16 cellular contexts compared by ENCODE assay signal in the genomic region with DNA sequence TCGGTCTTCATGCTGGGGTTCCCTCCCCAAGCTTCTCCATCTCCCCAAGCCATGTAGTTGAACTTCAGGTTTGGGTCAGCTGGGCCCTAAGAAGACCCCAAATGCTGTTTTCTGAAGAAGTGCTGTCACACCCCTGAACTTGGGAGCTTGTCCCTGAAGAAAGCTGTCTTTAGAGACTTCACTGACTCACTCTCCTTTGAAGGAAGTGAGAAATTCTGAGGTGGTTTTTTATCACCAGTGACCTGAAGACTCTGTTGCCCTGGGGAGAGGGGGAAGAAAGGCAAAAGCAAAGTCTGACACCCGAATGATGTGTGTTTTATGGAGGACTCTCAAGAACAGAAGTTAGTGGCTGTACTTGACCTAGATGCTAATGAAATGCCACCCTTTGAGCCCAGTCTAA.
DNase-seq lines count a peak whose midpoint lies in the region; ATAC-seq lines count a peak whose summit lies in the region.
"Had no signal": no experiment of that assay in that cellular context is flagged by ENCODE, and none has a peak within 500 bp of the region (broad histone marks: within the 10 kb centered on the region; RNA-seq: fewer than 3 reads in every experiment).

No MANE protein-coding gene starts in this region.

- H3K36me3 Mint-ChIP-seq in stimulated activated memory B cell treated with anti-CD40 and anti-IgM and Interleukin-4, amounts not matched to agents 10 μg/mL and 1 μg/mL and 100 μg/mL, for 72 hours: no peaks in the 10 kb centered on the region

- H3K4me1 Mint-ChIP-seq in stimulated activated memory B cell treated with anti-CD40 and anti-IgM and Interleukin-4, amounts not matched to agents 10 μg/mL and 1 μg/mL and 100 μg/mL, for 72 hours: peaks cover 48% of the 10 kb centered on the region
- H3K4me1 Mint-ChIP-seq: GM23338 had no signal

- H3K9me3 Mint-ChIP-seq in stimulated activated memory B cell treated with anti-CD40 and anti-IgM and Interleukin-4, amounts not matched to agents 10 μg/mL and 1 μg/mL and 100 μg/mL, for 72 hours: no peaks in the 10 kb centered on the region
- H3K9me3 Mint-ChIP-seq: GM23338 had no signal

- H3K4me3 Mint-ChIP-seq in stimulated activated memory B cell treated with anti-CD40 and anti-IgM and Interleukin-4, amounts not matched to agents 10 μg/mL and 1 μg/mL and 100 μg/mL, for 72 hours: peak overlapping the region; percentile 56
- H3K4me3 Mint-ChIP-seq: GM23338 had no signal

- H3K27me3 Mint-ChIP-seq in stimulated activated memory B cell treated with anti-CD40 and anti-IgM and Interleukin-4, amounts not matched to agents 10 μg/mL and 1 μg/mL and 100 μg/mL, for 72 hours: peaks cover 29% of the 10 kb centered on the region

- ATAC-seq in GM19043 (IDR thresholded peaks at IDR 0.05; ENCODE audit: low read depth, unreplicated experiment): peak; percentile 45
- ATAC-seq in HG03442 (IDR thresholded peaks at IDR 0.05; ENCODE audit: unreplicated experiment): peak; percentile 52
- ATAC-seq in stimulated activated memory B cell treated with anti-CD40 and anti-IgM and Interleukin-4, amounts not matched to agents 10 μg/mL and 1 μg/mL and 100 μg/mL, for 72 hours: peak; percentile 74
- ATAC-seq: GM23338 had no signal

- DNase-seq in SIG-M5 treated with dmso at 0.1 percent for 504 hours (lab: John Stamatoyannopoulos, UW; ENCODE audit: unreplicated experiment) (peak; percentile 64), activated gamma-delta T cell treated with Interleukin-2 at 50 U/mL for 16 hours (no peak), T1000 (lab: John Stamatoyannopoulos, UW) (no peak)
- no peak for DNase-seq in activated CD4-positive, alpha-beta T cell treated with anti-CD3 and anti-CD28 coated beads for 4 hours
- DNase-seq: activated CD4-positive, alpha-beta T cell treated with anti-CD3 and anti-CD28 coated beads for 48 hours; effector CD8-positive, alpha-beta T cell; mesendoderm; MG63; NCI-H2171 treated with DMSO at 0.1 percent for 48 hours; occipital lobe; small intestine; T-helper 1 cell had no signal

- H3K27ac Mint-ChIP-seq in stimulated activated memory B cell treated with anti-CD40 and anti-IgM and Interleukin-4, amounts not matched to agents 10 μg/mL and 1 μg/mL and 100 μg/mL, for 72 hours: peak overlapping the region; percentile 78
- H3K27ac Mint-ChIP-seq: GM23338 had no signal
